ENCODE assay signal across 28 cellular contexts in the genomic region with DNA sequence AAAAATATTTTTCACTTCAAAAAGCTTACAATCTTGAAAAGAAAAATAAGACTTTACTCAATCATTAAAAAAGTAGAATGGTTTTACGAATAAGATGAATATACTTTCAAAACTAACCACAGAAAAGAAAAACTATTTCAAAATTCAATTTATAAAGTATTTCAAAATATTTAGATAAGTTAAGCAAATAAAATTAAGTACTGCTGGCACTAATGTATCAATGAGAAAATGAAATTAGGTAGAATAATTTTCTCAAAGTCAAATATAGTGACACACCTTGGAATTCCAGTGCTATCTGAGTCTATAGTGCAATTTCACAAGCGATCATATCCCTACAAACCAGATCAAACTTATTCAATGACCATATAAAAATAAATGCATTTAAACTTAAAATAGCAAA.
"Had no signal": no experiment of that assay in that cellular context is flagged by ENCODE, and none has a peak within 500 bp of the region (broad histone marks: within the 10 kb centered on the region; RNA-seq: fewer than 3 reads in every experiment).

No MANE protein-coding gene starts in this region.

- H3K4me1 Mint-ChIP-seq: immature natural killer cell; naive thymus-derived CD4-positive, alpha-beta T cell had no signal

- ATAC-seq: mucosa of descending colon; naive thymus-derived CD4-positive, alpha-beta T cell; natural killer cell treated with Interleukin-12 subunit alpha and Interleukin-12 subunit beta and Interleukin-15 and Interleukin-18, amount 100 ng/mL, for 72 hours; right cardiac atrium; sciatic nerve; upper lobe of right lung had no signal

- H3K4me3 Mint-ChIP-seq: immature natural killer cell; naive thymus-derived CD4-positive, alpha-beta T cell; natural killer cell treated with Interleukin-12 subunit alpha and Interleukin-12 subunit beta and Interleukin-15 and Interleukin-18, amount 100 ng/mL, for 72 hours; stimulated activated naive CD8-positive, alpha-beta T cell treated with anti-CD3 and anti-CD28 coated beads, Interleukin-15, Interleukin-2, amounts not matched to agents 100 ng/mL and 50 ng/mL, for 24 hours had no signal

- H3K4me3 ChIP-seq: left ventricle myocardium inferior, lung, mucosa of descending colon, ovary, prostate gland, skin epidermis, suprapubic skin, thoracic aorta, tibial artery, upper lobe of right lung had no signal

- H3K4me1 ChIP-seq: left ventricle myocardium inferior, prostate gland, suprapubic skin, tibial artery had no signal

- H3K36me3 ChIP-seq: left ventricle myocardium inferior, ovary, prostate gland, suprapubic skin, thoracic aorta, tibial artery, upper lobe of right lung had no signal

- H3K27me3 ChIP-seq: ovary, suprapubic skin, tibial artery, upper lobe of right lung had no signal

- H3K27ac Mint-ChIP-seq: immature natural killer cell; naive thymus-derived CD4-positive, alpha-beta T cell; natural killer cell treated with Interleukin-12 subunit alpha and Interleukin-12 subunit beta and Interleukin-15 and Interleukin-18, amount 100 ng/mL, for 72 hours; stimulated activated naive CD8-positive, alpha-beta T cell treated with anti-CD3 and anti-CD28 coated beads, Interleukin-15, Interleukin-2, amounts not matched to agents 100 ng/mL and 50 ng/mL, for 24 hours had no signal

- H3K27ac ChIP-seq: left ventricle myocardium inferior, ovary, prostate gland, skin epidermis, suprapubic skin, thoracic aorta, tibial artery, upper lobe of right lung had no signal

- H3K9me3 ChIP-seq: left ventricle myocardium inferior, mucosa of descending colon, ovary, prostate gland, suprapubic skin, thoracic aorta, tibial artery, upper lobe of right lung had no signal

- DNase-seq: hypothalamus; immature natural killer cell; left ventricle myocardium inferior; midbrain; mucosa of descending colon; naive thymus-derived CD4-positive, alpha-beta T cell; ovary; posterior cingulate gyrus; retina; right cardiac atrium; stimulated activated CD4-positive, alpha-beta T cell treated with anti-CD3 and anti-CD28 coated beads, Interleukin-12 subunit alpha, Interleukin-12 subunit beta, amount 100 ng/mL, for 4 hours; stimulated activated CD4-positive, alpha-beta T cell treated with anti-CD3 and anti-CD28 coated beads, Interleukin-15, amount 100 ng/mL, for 24 hours; stimulated activated CD4-positive, alpha-beta T cell treated with anti-CD3 and anti-CD28 coated beads, Interleukin-2, amount 100 ng/mL, for 24 hours; stimulated activated CD4-positive, alpha-beta T cell treated with anti-CD3 and anti-CD28 coated beads, Interleukin-4, amount 100 ng/mL, for 1 hour; stimulated activated naive CD4-positive, alpha-beta T cell; tibial artery; trophoblast cell; upper lobe of right lung had no signal

- H3K27me3 Mint-ChIP-seq: natural killer cell treated with Interleukin-12 subunit alpha and Interleukin-12 subunit beta and Interleukin-15 and Interleukin-18, amount 100 ng/mL, for 72 hours; stimulated activated naive CD8-positive, alpha-beta T cell treated with anti-CD3 and anti-CD28 coated beads, Interleukin-15, Interleukin-2, amounts not matched to agents 100 ng/mL and 50 ng/mL, for 24 hours had no signal

- FAIRE-seq: islet of Langerhans, urothelium cell line had no signal

- H3K9me3 Mint-ChIP-seq: naive thymus-derived CD4-positive, alpha-beta T cell; stimulated activated naive CD8-positive, alpha-beta T cell treated with anti-CD3 and anti-CD28 coated beads, Interleukin-15, Interleukin-2, amounts not matched to agents 100 ng/mL and 50 ng/mL, for 24 hours had no signal

- H3K36me3 Mint-ChIP-seq: immature natural killer cell; naive thymus-derived CD4-positive, alpha-beta T cell had no signal
